Comparison of ENCODE assay signal across 14 cellular contexts in the genomic region with DNA sequence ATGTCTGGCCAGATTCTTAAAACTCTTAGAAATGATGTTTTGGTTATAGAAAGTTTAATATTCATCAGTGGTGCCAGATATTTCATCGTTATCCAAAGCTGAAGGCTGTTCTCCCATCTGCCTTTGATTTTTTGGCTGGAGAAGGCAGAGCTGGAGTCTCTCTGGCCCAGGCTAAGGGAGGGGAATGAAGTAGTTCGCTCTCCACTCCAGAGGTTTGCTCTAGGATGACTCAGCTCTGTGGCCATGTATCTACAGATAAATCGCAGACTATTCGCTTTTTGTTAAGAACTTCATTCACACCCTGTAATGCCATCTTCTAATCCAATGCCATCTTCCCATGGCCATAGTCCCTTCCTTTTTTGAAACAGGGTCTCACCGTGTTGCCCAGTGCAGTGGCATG. TPM values are rescaled to one million over a fixed set of nuclear protein-coding genes. Genes with fewer than 3 reads are reported as not detected.
DNase-seq lines count a peak whose midpoint lies in the region; ATAC-seq and TF ChIP-seq lines count a peak whose summit lies in the region.
"Had no signal": no experiment of that assay in that cellular context is flagged by ENCODE, and none has a peak within 500 bp of the region (broad histone marks: within the 10 kb centered on the region; RNA-seq: fewer than 3 reads in every experiment).

No MANE protein-coding gene starts in this region.

- H3K27me3 Mint-ChIP-seq in naive thymus-derived CD4-positive, alpha-beta T cell, result no peaks in the 10 kb centered on the region
- H3K27me3 Mint-ChIP-seq: activated CD4-positive, alpha-beta T cell treated with anti-CD3 and anti-CD28 coated beads for 36 hours had no signal

- peak overlapping the region; percentile 36 for H3K4me2 ChIP-seq in osteoblast (ENCODE audit: insufficient read depth, low read length)

- H3K4me1 ChIP-seq in osteoblast (ENCODE audit: insufficient read depth, low read length), result peaks cover 34% of the 10 kb centered on the region
- H3K4me1 ChIP-seq in naive thymus-derived CD4-positive, alpha-beta T cell (ENCODE audit: control insufficient read depth in 2 of 2, insufficient read depth in 2 of 2, low read length in 2 of 2), result no peaks in the 10 kb centered on the region
- H3K4me1 ChIP-seq: Caco-2 had no signal

- H2AFZ ChIP-seq in osteoblast (ENCODE audit: low read length), result no peak overlapping the region

- POLR2A ChIA-PET in naive thymus-derived CD4-positive, alpha-beta T cell (lab: Charles Lee), result no interaction called here

- no peaks in the 10 kb centered on the region for H3K9me3 ChIP-seq in SK-N-MC (ENCODE audit: low read depth, low read length)
- no peaks in the 10 kb centered on the region for H3K9me3 ChIP-seq in osteoblast (ENCODE audit: low read depth, low read length)
- no peaks in the 10 kb centered on the region for H3K9me3 ChIP-seq in naive thymus-derived CD4-positive, alpha-beta T cell (ENCODE audit: control insufficient read depth in 2 of 3, low read length in 3 of 3)
- H3K9me3 ChIP-seq: Caco-2, SJSA1 had no signal

- peak overlapping the region; percentile 19; the same call in 1 of the 2 replicates for H3K27ac ChIP-seq in SK-N-MC
- H3K27ac ChIP-seq in osteoblast (ENCODE audit: low read depth, low read length), result peak overlapping the region; percentile 80
- no peak overlapping the region for H3K27ac ChIP-seq in naive thymus-derived CD4-positive, alpha-beta T cell (ENCODE audit: low read depth, low read length)
- H3K27ac ChIP-seq: SJSA1 had no signal

- no peak overlapping the region for H3K4me3 Mint-ChIP-seq in naive thymus-derived CD4-positive, alpha-beta T cell
- H3K4me3 Mint-ChIP-seq: activated CD4-positive, alpha-beta T cell treated with anti-CD3 and anti-CD28 coated beads for 36 hours had no signal

- no peak for ATAC-seq in naive thymus-derived CD4-positive, alpha-beta T cell
- ATAC-seq: activated CD4-positive, alpha-beta T cell treated with anti-CD3 and anti-CD28 coated beads for 36 hours; esophagus mucosa; stimulated activated naive CD8-positive, alpha-beta T cell treated with anti-CD3 and anti-CD28 coated beads, Interleukin-15, Interleukin-2, amounts not matched to agents 100 U/mL and 50 U/mL, for 24 hours had no signal

- H3K27ac Mint-ChIP-seq in naive thymus-derived CD4-positive, alpha-beta T cell, result no peak overlapping the region
- H3K27ac Mint-ChIP-seq: activated CD4-positive, alpha-beta T cell treated with anti-CD3 and anti-CD28 coated beads for 36 hours had no signal

- no peaks in the 10 kb centered on the region for H3K9me3 Mint-ChIP-seq in naive thymus-derived CD4-positive, alpha-beta T cell

- peak; percentile 52 for DNase-seq in AG09319 (ENCODE audit: extremely low read depth, low read depth)
- DNase-seq in SK-N-MC (ENCODE audit: low read depth, low spot score), result no peak
- DNase-seq in fibroblast of pulmonary artery (ENCODE audit: low read depth), result peak; percentile 70
- DNase-seq in osteoblast (ENCODE audit: insufficient read length, low spot score, missing footprints), result peak; percentile 95
- DNase-seq in SK-N-DZ (ENCODE audit: low spot score), result no peak
- DNase-seq in nucleus accumbens (lab: John Stamatoyannopoulos, UW), result no peak
- DNase-seq in naive thymus-derived CD4-positive, alpha-beta T cell, result no peak
- DNase-seq in DMS79 (lab: John Stamatoyannopoulos, UW), result no peak
- DNase-seq: activated CD4-positive, alpha-beta T cell treated with anti-CD3 and anti-CD28 coated beads for 36 hours; Caco-2; mesendoderm; stimulated activated naive CD8-positive, alpha-beta T cell treated with anti-CD3 and anti-CD28 coated beads, Interleukin-15, Interleukin-2, amounts not matched to agents 100 U/mL and 50 U/mL, for 24 hours had no signal

- H3K36me3 Mint-ChIP-seq in naive thymus-derived CD4-positive, alpha-beta T cell, result peaks cover 12 to 51% (median 23%) of the 10 kb centered on the region in 5 donors

- TF ChIP-seq CTCF in AG09319 (IDR thresholded peaks at IDR 0.05; ENCODE audit: low read depth, low read length), result no peak
- TF ChIP-seq CTCF in fibroblast of pulmonary artery (IDR thresholded peaks at IDR 0.05; ENCODE audit: low read length, missing control alignments), result no peak
- no peak for TF ChIP-seq CTCF in osteoblast (IDR thresholded peaks at IDR 0.05; ENCODE audit: extremely low read depth, low read depth, low read length)

- intact Hi-C loops in naive thymus-derived CD4-positive, alpha-beta T cell (cut with micrococcal nuclease), result no loop called here

- CTCF ChIA-PET in naive thymus-derived CD4-positive, alpha-beta T cell (lab: Charles Lee), result interaction anchor here (0.7 kb wide), 1 partner anchor 607 kb away, joined by 3 read pairs; no protein-coding TSS in a partner anchor

- no peaks in the 10 kb centered on the region for H4K20me1 ChIP-seq in osteoblast (ENCODE audit: insufficient read depth, low read length)

- H3K4me1 Mint-ChIP-seq in naive thymus-derived CD4-positive, alpha-beta T cell, result peaks cover 0 to 2% (median 0%) of the 10 kb centered on the region in 7 donors
- H3K4me1 Mint-ChIP-seq: activated CD4-positive, alpha-beta T cell treated with anti-CD3 and anti-CD28 coated beads for 36 hours had no signal

- H3K27me3 ChIP-seq in osteoblast (ENCODE audit: insufficient read depth, low read length), result no peaks in the 10 kb centered on the region
- H3K27me3 ChIP-seq in naive thymus-derived CD4-positive, alpha-beta T cell (ENCODE audit: control insufficient read depth in 2 of 2, insufficient read depth in 2 of 2, low read length in 2 of 2), result no peaks in the 10 kb centered on the region
- H3K27me3 ChIP-seq: SJSA1 had no signal

- H3K4me3 ChIP-seq in SK-N-MC (no peak overlapping the region), fibroblast of pulmonary artery (replicated peaks; ENCODE audit: low read depth, low read length) (no peak overlapping the region), osteoblast (ENCODE audit: insufficient read depth, low read length) (no peak overlapping the region)
- H3K4me3 ChIP-seq in naive thymus-derived CD4-positive, alpha-beta T cell (ENCODE audit: low read length), result no peak overlapping the region
- H3K4me3 ChIP-seq: SJSA1 had no signal

- peaks cover 12% of the 10 kb centered on the region for H3K79me2 ChIP-seq in osteoblast (ENCODE audit: insufficient read depth, low read length)

- H3K9ac ChIP-seq in SK-N-MC (ENCODE audit: insufficient read length), result no peak overlapping the region

- H3K36me3 ChIP-seq in SK-N-MC (ENCODE audit: insufficient read depth, low read length), result peaks cover 32% of the 10 kb centered on the region
- peaks cover 50% of the 10 kb centered on the region for H3K36me3 ChIP-seq in osteoblast (ENCODE audit: insufficient read depth, low read length)
- peaks cover 10 to 92% (median 16%) of the 10 kb centered on the region in 3 experiments for H3K36me3 ChIP-seq in naive thymus-derived CD4-positive, alpha-beta T cell (ENCODE audit: control insufficient read depth in 2 of 3, insufficient read depth in 3 of 3, low read length in 3 of 3)

RNA-seq across cellular contexts. Expression of a gene that starts 17.1 kb away (rescaled TPM):
- 42.7 and 46.0 TPM in 2 replicates for total RNA-seq in osteoblast
- 74.0 and 86.1 TPM in 2 replicates for polyA plus RNA-seq in SK-N-DZ (2014; cell fraction: cytosol; rRNA removed)
- 44.0 and 45.6 TPM in 2 replicates for polyA plus RNA-seq in SK-N-DZ (2014; cell fraction: nucleus; rRNA removed)
- total RNA-seq in naive thymus-derived CD4-positive, alpha-beta T cell, result 10 to 100 TPM; 23.3 to 43.6 (median 28.3) TPM
- polyA plus RNA-seq in naive thymus-derived CD4-positive, alpha-beta T cell, result 10 to 100 TPM; 33.6 to 43.8 TPM

RNA-seq across cellular contexts. Expression of a gene that starts 35.9 kb away (rescaled TPM):
- 30.1 and 30.4 TPM in 2 replicates for total RNA-seq in osteoblast
- 19.5 and 20.3 TPM in 2 replicates for polyA plus RNA-seq in SK-N-DZ (2014; cell fraction: cytosol; rRNA removed)
- polyA plus RNA-seq in SK-N-DZ (2014; cell fraction: nucleus; rRNA removed), result 14.7 and 15.5 TPM in 2 replicates
- 10 to 100 TPM; 25.3 to 87.3 (median 55.0) TPM for total RNA-seq in naive thymus-derived CD4-positive, alpha-beta T cell
- 10 to 100 TPM; 27.8 to 36.1 TPM for polyA plus RNA-seq in naive thymus-derived CD4-positive, alpha-beta T cell

Comparison
In these comparisons a context has a peak if more than half of its experiments do, and no peak if none do; other contexts are left out.
1. DNase-seq: peak in AG09319 (single experiment), fibroblast of pulmonary artery (single experiment) and osteoblast (single experiment); none in SK-N-MC (single experiment), SK-N-DZ (single experiment), nucleus accumbens (0 of 56), naive thymus-derived CD4-positive, alpha-beta T cell (0 of 9) and DMS79 (single experiment).